ENCODE assay signal across 1 cellular context in genomic region chr2:154603682-154604081, GRCh38.
TF ChIP-seq lines count a peak whose summit lies in the region.

No MANE protein-coding gene starts in this region.

TF ChIP-seq in WTC11, 78 proteins besides CTCF, POLR2A, EP300 and RAD21 (continued from another document):
- TF ChIP-seq HMGXB4 (CRISPR knock-in tag; IDR thresholded peaks at IDR 0.05) = no peak
